In genomic region chr1:115088871-115089442, GRCh38 we compare ENCODE assay signal across 9 cellular contexts. TPM values are rescaled to one million over a fixed set of nuclear protein-coding genes. Genes with fewer than 3 reads are reported as not detected.
DNase-seq lines count a peak whose midpoint lies in the region; ATAC-seq, FAIRE-seq and TF ChIP-seq lines count a peak whose summit lies in the region.
"Had no signal": no experiment of that assay in that cellular context is flagged by ENCODE, and none has a peak within 500 bp of the region (broad histone marks: within the 10 kb centered on the region; RNA-seq: fewer than 3 reads in every experiment).

No MANE protein-coding gene starts in this region.

- H3K4me3 Mint-ChIP-seq in activated CD8-positive, alpha-beta memory T cell treated with anti-CD3 and anti-CD28 coated beads, Interleukin-2, amount 10 ng/mL, durations not matched to agents 7 days and 5 days = peak overlapping the region; percentile 67
- peak overlapping the region; percentile 84 for H3K4me3 Mint-ChIP-seq in chondrocyte (ENCODE audit: unreplicated experiment)

- no peak overlapping the region for H4K91ac ChIP-seq in mesenchymal stem cell (ENCODE audit: low read length)

- no peak overlapping the region for H2AFZ ChIP-seq in mesenchymal stem cell (ENCODE audit: low read depth, low read length)

- H3K4me1 ChIP-seq in mesenchymal stem cell (ENCODE audit: control insufficient read depth, insufficient read depth, low read depth, low read length) (peaks cover 8% of the 10 kb centered on the region), upper lobe of left lung (peaks cover 16 to 33% (median 18%) of the 10 kb centered on the region in 4 donors), body of pancreas (peaks cover 15% of the 10 kb centered on the region)

- H3K9me3 ChIP-seq in mesenchymal stem cell (ENCODE audit: control insufficient read depth, low read length) = no peaks in the 10 kb centered on the region
- no peaks in the 10 kb centered on the region for H3K9me3 ChIP-seq in upper lobe of left lung
- H3K9me3 ChIP-seq in body of pancreas = no peaks in the 10 kb centered on the region

- no peak overlapping the region for H2BK120ac ChIP-seq in mesenchymal stem cell (ENCODE audit: low read depth, low read length)

- H3K9me3 Mint-ChIP-seq in activated CD8-positive, alpha-beta memory T cell treated with anti-CD3 and anti-CD28 coated beads, Interleukin-2, amount 10 ng/mL, durations not matched to agents 7 days and 5 days (ENCODE audit: low read depth) = no peaks in the 10 kb centered on the region
- H3K9me3 Mint-ChIP-seq in chondrocyte (ENCODE audit: low read depth) = peaks cover 5% of the 10 kb centered on the region

- TF ChIP-seq POLR2A in upper lobe of left lung (IDR thresholded peaks at IDR 0.05) = no peak
- no peak for TF ChIP-seq POLR2A in body of pancreas (IDR thresholded peaks at IDR 0.05)

- H3K4ac ChIP-seq in mesenchymal stem cell (ENCODE audit: low read depth in 1 of 2, low read length in 2 of 2) = no peak overlapping the region

- ATAC-seq in activated CD8-positive, alpha-beta memory T cell treated with anti-CD3 and anti-CD28 coated beads, Interleukin-2, amount 10 ng/mL, durations not matched to agents 7 days and 5 days = peak; percentile 8
- no peak for ATAC-seq in upper lobe of left lung (ENCODE audit: low FRiP score in 2 of 2)
- ATAC-seq in body of pancreas = no peak

- H3K27me3 Mint-ChIP-seq in activated CD8-positive, alpha-beta memory T cell treated with anti-CD3 and anti-CD28 coated beads, Interleukin-2, amount 10 ng/mL, durations not matched to agents 7 days and 5 days = peaks cover 18% of the 10 kb centered on the region
- no peaks in the 10 kb centered on the region for H3K27me3 Mint-ChIP-seq in chondrocyte (ENCODE audit: low read depth)

- no peak overlapping the region for H3K9ac ChIP-seq in mesenchymal stem cell (ENCODE audit: low read length)

- no peak overlapping the region for H3K27ac Mint-ChIP-seq in activated CD8-positive, alpha-beta memory T cell treated with anti-CD3 and anti-CD28 coated beads, Interleukin-2, amount 10 ng/mL, durations not matched to agents 7 days and 5 days
- H3K27ac Mint-ChIP-seq in chondrocyte (ENCODE audit: unreplicated experiment) = peak overlapping the region; percentile 43

- H3K27ac ChIP-seq in mesenchymal stem cell (ENCODE audit: low read length, poor library complexity, severe bottlenecking) = no peak overlapping the region
- peak overlapping the region in 3 of 4 donors; percentile 69 to 88 (median 78) for H3K27ac ChIP-seq in upper lobe of left lung
- peak overlapping the region in 2 of 4 donors; percentile 14 to 17 for H3K27ac ChIP-seq in body of pancreas

- no peak for TF ChIP-seq CTCF in chondrocyte (IDR thresholded peaks at IDR 0.05)
- no peak for TF ChIP-seq CTCF in upper lobe of left lung (IDR thresholded peaks at IDR 0.05)
- TF ChIP-seq CTCF in body of pancreas (IDR thresholded peaks at IDR 0.05) = no peak

- no peaks in the 10 kb centered on the region for H3K79me1 ChIP-seq in mesenchymal stem cell (replicated peaks; ENCODE audit: low read length, poor library complexity, severe bottlenecking)

- H3K4me3 ChIP-seq in mesenchymal stem cell (ENCODE audit: insufficient read depth in 1 of 2, low read depth in 1 of 2, low read length in 2 of 2) = peak overlapping the region; percentile 14 to 60
- peak overlapping the region; percentile 42 to 81 (median 66) for H3K4me3 ChIP-seq in upper lobe of left lung
- peak overlapping the region in 1 of 2 donors; percentile 28 for H3K4me3 ChIP-seq in body of pancreas

- no peak overlapping the region for H2BK12ac ChIP-seq in mesenchymal stem cell (ENCODE audit: low read length in 2 of 2)

- H2BK5ac ChIP-seq in mesenchymal stem cell (ENCODE audit: low read depth, low read length, poor library complexity, severe bottlenecking) = no peak overlapping the region

- intact Hi-C loops in body of pancreas (cut with DNase I) = no loop called here

- no peak for TF ChIP-seq EP300 in upper lobe of left lung (IDR thresholded peaks at IDR 0.05)

- WGBS in mesenchymal stem cell = 6% methylated on average over 19 of the region's 28 CpGs
- WGBS in upper lobe of left lung, 2 donors = 6 to 8% methylated on average over 21 to 22 of the region's 28 CpGs
- WGBS in body of pancreas, 2 donors = 4 to 5% methylated on average over 23 to 25 of the region's 28 CpGs

- H2AK5ac ChIP-seq in mesenchymal stem cell (ENCODE audit: low read length, severe bottlenecking) = no peak overlapping the region

- H3K27me3 ChIP-seq in mesenchymal stem cell (ENCODE audit: control insufficient read depth in 1 of 2, insufficient read depth in 1 of 2, low read length in 2 of 2) = peaks cover 0 to 35% of the 10 kb centered on the region in 2 experiments
- no peaks in the 10 kb centered on the region for H3K27me3 ChIP-seq in upper lobe of left lung
- no peaks in the 10 kb centered on the region for H3K27me3 ChIP-seq in body of pancreas

- no peak overlapping the region for H2BK15ac ChIP-seq in mesenchymal stem cell (ENCODE audit: low read depth, poor library complexity, severe bottlenecking)

- CTCF ChIA-PET in activated CD8-positive, alpha-beta memory T cell treated with anti-CD3 and anti-CD28 coated beads, Interleukin-2, amount 10 ng/mL, durations not matched to agents 7 days and 5 days (lab: Charles Lee) = interaction anchor here (1.1 to 3.8 kb wide), 3 partner anchors 10 to 42 kb away, joined by 3 to 22 read pairs (median 4); no protein-coding TSS in a partner anchor

- no peak for DNase-seq in activated CD8-positive, alpha-beta memory T cell treated with anti-CD3 and anti-CD28 coated beads, Interleukin-2, amount 10 ng/mL, durations not matched to agents 7 days and 5 days
- no peak for DNase-seq in activated CD8-positive, alpha-beta memory T cell treated with anti-CD3 and anti-CD28 coated beads, Interleukin-2, amount 50 U/mL, for 4 hours
- DNase-seq in chondrocyte (ENCODE audit: low spot score) (no peak), mesenchymal stem cell (no peak), upper lobe of left lung (no peak), HTR-8/SVneo (ENCODE audit: insufficient read length, low spot score) (no peak), body of pancreas (no peak)
- DNase-seq in activated CD4-positive, CD25-positive, alpha-beta regulatory T cell (lab: John Stamatoyannopoulos, UW) = no peak

- no peak overlapping the region for H3K14ac ChIP-seq in mesenchymal stem cell (ENCODE audit: low read length in 2 of 2)

- H3K4me1 Mint-ChIP-seq in activated CD8-positive, alpha-beta memory T cell treated with anti-CD3 and anti-CD28 coated beads, Interleukin-2, amount 10 ng/mL, durations not matched to agents 7 days and 5 days = peaks cover 20% of the 10 kb centered on the region
- H3K4me1 Mint-ChIP-seq in chondrocyte (ENCODE audit: low read depth) = peaks cover 77% of the 10 kb centered on the region

- H3K36me3 ChIP-seq in mesenchymal stem cell (ENCODE audit: control insufficient read depth in 1 of 2, insufficient read depth in 2 of 2, low read depth in 1 of 2, low read length in 2 of 2) = no peaks in the 10 kb centered on the region
- no peaks in the 10 kb centered on the region for H3K36me3 ChIP-seq in upper lobe of left lung
- H3K36me3 ChIP-seq in body of pancreas (replicated peaks in 1 of 2; ENCODE audit: insufficient read depth in 1 of 2, low read depth in 2 of 2) = no peaks in the 10 kb centered on the region

- no peak overlapping the region for H4K8ac ChIP-seq in mesenchymal stem cell (ENCODE audit: low read length)

- peak overlapping the region; percentile 86 for H3K4me2 ChIP-seq in mesenchymal stem cell (ENCODE audit: low read length, poor library complexity, severe bottlenecking)

- H3K23ac ChIP-seq in mesenchymal stem cell (ENCODE audit: low read length in 2 of 2) = no peak overlapping the region

- H3K36me3 Mint-ChIP-seq in activated CD8-positive, alpha-beta memory T cell treated with anti-CD3 and anti-CD28 coated beads, Interleukin-2, amount 10 ng/mL, durations not matched to agents 7 days and 5 days = no peaks in the 10 kb centered on the region
- H3K36me3 Mint-ChIP-seq in chondrocyte (ENCODE audit: low read depth) = peaks cover 2% of the 10 kb centered on the region

- FAIRE-seq in HTR-8/SVneo (lab: Jason Lieb, UNC) = no peak
- FAIRE-seq: G401.6 had no signal

- H3K18ac ChIP-seq in mesenchymal stem cell (ENCODE audit: low read depth in 1 of 2, low read length in 2 of 2) = no peak overlapping the region

RNA-seq across cellular contexts. Expression of gene TSPAN2, which starts 0.3 kb away (rescaled TPM):
- total RNA-seq in activated CD8-positive, alpha-beta memory T cell treated with anti-CD3 and anti-CD28 coated beads, Interleukin-2, amount 10 ng/mL, durations not matched to agents 7 days and 5 days = 1 to 10 TPM; 1.2 to 2.3 TPM
- total RNA-seq in chondrocyte (218 to 498 TPM (median 227 TPM) in 3 replicates), upper lobe of left lung (10 to 100 TPM in 1 of 6 donors, 1 to 10 TPM in 5; 1.7 to 13.7 (median 4.5) TPM), body of pancreas (1 to 10 TPM; 2.6 to 4.0 TPM)
- not detected for polyA plus RNA-seq in mesenchymal stem cell (2013, experiment 1 of 2)
- 0.01 TPM for polyA plus RNA-seq in mesenchymal stem cell (2013, experiment 2 of 2)

RNA-seq across cellular contexts. Expression of gene TSHB, which starts 59.3 kb away (rescaled TPM):
- not detected for total RNA-seq in activated CD8-positive, alpha-beta memory T cell treated with anti-CD3 and anti-CD28 coated beads, Interleukin-2, amount 10 ng/mL, durations not matched to agents 7 days and 5 days
- total RNA-seq in chondrocyte (not detected in 3 replicates), upper lobe of left lung (not detected), body of pancreas (not detected)
- polyA plus RNA-seq in mesenchymal stem cell (2013, experiment 1 of 2) = not detected
- polyA plus RNA-seq in mesenchymal stem cell (2013, experiment 2 of 2) = not detected

Comparison
In these comparisons a context has a peak if more than half of its experiments do, and no peak if none do; other contexts are left out.
1. RNA of gene TSPAN2, which starts 0.3 kb away (total RNA-seq): 218 to 498 TPM in chondrocyte; 1.7 to 13.7 TPM in upper lobe of left lung, 2.6 to 4.0 TPM in body of pancreas and 1.2 to 2.3 TPM in activated CD8-positive, alpha-beta memory T cell treated with anti-CD3 and anti-CD28 coated beads, Interleukin-2, amount 10 ng/mL, durations not matched to agents 7 days and 5 days; every median in the first group is over 10 times any median in the second.